Comparison of ENCODE assay signal across 19 cellular contexts in the genomic region with DNA sequence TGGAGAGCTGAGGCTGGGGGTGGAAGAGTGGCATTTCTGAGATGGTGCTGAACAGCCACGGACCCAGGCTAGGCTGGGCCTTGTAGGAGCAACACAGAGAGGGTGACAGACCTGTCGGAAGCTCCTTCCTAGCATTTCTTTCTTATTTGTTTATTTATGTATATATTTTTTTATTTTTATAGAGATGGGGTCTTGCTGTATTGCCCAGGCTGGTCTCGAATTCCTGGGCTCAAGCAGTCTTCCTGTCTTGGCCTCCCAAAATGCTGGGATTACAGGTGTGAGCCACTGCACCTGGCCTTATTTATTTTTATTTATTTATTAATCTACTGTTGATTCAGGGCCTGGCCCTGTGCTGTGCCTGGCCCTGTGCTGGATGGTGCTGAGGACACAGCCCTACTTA. TPM values are rescaled to one million over a fixed set of nuclear protein-coding genes. Genes with fewer than 3 reads are reported as not detected.
DNase-seq lines count a peak whose midpoint lies in the region; ATAC-seq and TF ChIP-seq lines count a peak whose summit lies in the region.
"Had no signal": no experiment of that assay in that cellular context is flagged by ENCODE, and none has a peak within 500 bp of the region (broad histone marks: within the 10 kb centered on the region; RNA-seq: fewer than 3 reads in every experiment).

No MANE protein-coding gene starts in this region.

- TF ChIP-seq POLR2A in stomach (IDR thresholded peaks at IDR 0.05): no peak

- no peaks in the 10 kb centered on the region for H3K27me3 Mint-ChIP-seq in activated naive CD8-positive, alpha-beta T cell
- H3K27me3 Mint-ChIP-seq in activated naive CD8-positive, alpha-beta T cell treated with anti-CD3 and anti-CD28 coated beads, Interleukin-2, amount 50 U/mL, for 24 hours: no peaks in the 10 kb centered on the region
- H3K27me3 Mint-ChIP-seq: activated B cell treated with CpG ODN at 0.5 μM for 24 hours had no signal

- no peak for TF ChIP-seq CTCF in RWPE1 (conservative IDR thresholded peaks at IDR 0.05; ENCODE audit: low read depth)
- no peak for TF ChIP-seq CTCF in stomach (IDR thresholded peaks at IDR 0.05)
- no peak for TF ChIP-seq CTCF in mucosa of descending colon (IDR thresholded peaks at IDR 0.05)

- DNase-seq in activated naive CD8-positive, alpha-beta T cell treated with anti-CD3 and anti-CD28 coated beads, Interleukin-2, amount 50 U/mL, for 24 hours: no peak
- DNase-seq in RWPE1 (ENCODE audit: low spot score) (no peak), epithelial cell of prostate (ENCODE audit: low read depth, low spot score) (no peak), stomach (no peak), hypothalamus (lab: John Stamatoyannopoulos, UW) (no peak), mucosa of descending colon (no peak)
- DNase-seq: activated B cell treated with CpG ODN at 0.5 μM for 24 hours; activated T-cell treated with anti-CD3 and anti-CD28 coated beads, Interleukin-2, amount 50 U/mL, for 1 hour; effector CD4-positive, alpha-beta T cell; NCI-H2029 treated with DMSO at 0.1 percent for 48 hours; NCI-H526; PC-3; sigmoid colon; stimulated activated CD4-positive, alpha-beta T cell treated with anti-CD3 and anti-CD28 coated beads, Interleukin-4, amount 100 ng/mL, for 1 hour had no signal

- H3K36me3 ChIP-seq in stomach: peaks cover 30 to 47% (median 44%) of the 10 kb centered on the region in 4 donors
- H3K36me3 ChIP-seq in mucosa of descending colon (ENCODE audit: low read depth): no peaks in the 10 kb centered on the region

- peaks cover 51 to 89% (median 80%) of the 10 kb centered on the region in 4 donors for H3K4me1 ChIP-seq in stomach
- H3K4me1 ChIP-seq in mucosa of descending colon (ENCODE audit: low read depth): peaks cover 32% of the 10 kb centered on the region

- H3K9me3 Mint-ChIP-seq in activated naive CD8-positive, alpha-beta T cell (ENCODE audit: low read depth): no peaks in the 10 kb centered on the region
- H3K9me3 Mint-ChIP-seq in activated naive CD8-positive, alpha-beta T cell treated with anti-CD3 and anti-CD28 coated beads, Interleukin-2, amount 50 U/mL, for 24 hours: no peaks in the 10 kb centered on the region
- H3K9me3 Mint-ChIP-seq: activated B cell treated with CpG ODN at 0.5 μM for 24 hours had no signal

- no peak for ATAC-seq in activated naive CD8-positive, alpha-beta T cell treated with anti-CD3 and anti-CD28 coated beads, Interleukin-2, amount 50 U/mL, for 24 hours
- ATAC-seq in HG03175 (IDR thresholded peaks at IDR 0.05; ENCODE audit: unreplicated experiment) (no peak), mucosa of descending colon (no peak)
- ATAC-seq: PC-3 had no signal

- H3K27me3 ChIP-seq in stomach: no peaks in the 10 kb centered on the region
- H3K27me3 ChIP-seq: sigmoid colon had no signal

- CTCF ChIA-PET in RWPE1 (lab: Yijun Ruan, JAX): interaction anchor here (0.7 kb wide), 1 partner anchor 29 kb away, joined by 3 read pairs; no protein-coding TSS in a partner anchor

- TF ChIP-seq EP300 in stomach (IDR thresholded peaks at IDR 0.05): no peak

- H3K4me1 Mint-ChIP-seq in activated naive CD8-positive, alpha-beta T cell (ENCODE audit: low read depth): peaks cover 55% of the 10 kb centered on the region
- peaks cover 55% of the 10 kb centered on the region for H3K4me1 Mint-ChIP-seq in activated naive CD8-positive, alpha-beta T cell treated with anti-CD3 and anti-CD28 coated beads, Interleukin-2, amount 50 U/mL, for 24 hours

- H3K27ac Mint-ChIP-seq in activated naive CD8-positive, alpha-beta T cell: peak overlapping the region; percentile 7
- no peak overlapping the region for H3K27ac Mint-ChIP-seq in activated naive CD8-positive, alpha-beta T cell treated with anti-CD3 and anti-CD28 coated beads, Interleukin-2, amount 50 U/mL, for 24 hours

- H3K27ac ChIP-seq in RWPE1 (peak overlapping the region; percentile 100), epithelial cell of prostate (peak overlapping the region; percentile 86), stomach (peak overlapping the region in 3 of 5 donors; percentile 4 to 98 (median 25))
- H3K27ac ChIP-seq: neutrophil had no signal

- intact Hi-C loops in stomach (cut with DNase I; ENCODE audit: low total_unique reads) (no loop called here), mucosa of descending colon (cut with DNase I, micrococcal nuclease) (no loop called here)

- no peaks in the 10 kb centered on the region for H3K9me3 ChIP-seq in stomach
- no peaks in the 10 kb centered on the region for H3K9me3 ChIP-seq in mucosa of descending colon
- H3K9me3 ChIP-seq: neutrophil, sigmoid colon had no signal

- no peak overlapping the region for H3K4me3 Mint-ChIP-seq in activated naive CD8-positive, alpha-beta T cell
- no peak overlapping the region for H3K4me3 Mint-ChIP-seq in activated naive CD8-positive, alpha-beta T cell treated with anti-CD3 and anti-CD28 coated beads, Interleukin-2, amount 50 U/mL, for 24 hours
- H3K4me3 Mint-ChIP-seq: activated B cell treated with CpG ODN at 0.5 μM for 24 hours had no signal

- H3K4me3 ChIP-seq in stomach (no peak overlapping the region), mucosa of descending colon (no peak overlapping the region)
- H3K4me3 ChIP-seq: sigmoid colon had no signal

- H3K36me3 Mint-ChIP-seq in activated naive CD8-positive, alpha-beta T cell: peaks cover 4% of the 10 kb centered on the region
- H3K36me3 Mint-ChIP-seq in activated naive CD8-positive, alpha-beta T cell treated with anti-CD3 and anti-CD28 coated beads, Interleukin-2, amount 50 U/mL, for 24 hours (ENCODE audit: low read depth): peaks cover 8% of the 10 kb centered on the region

- POLR2A ChIA-PET in RWPE1 (lab: Yijun Ruan, JAX; ENCODE audit: low non-redundant PET): no interaction called here

- WGBS in stomach, 5 donors: 77 to 93% (median 87%) methylated on average over 3 of the region's 3 CpGs

RNA-seq across cellular contexts. Expression of gene CIC, which starts 6.5 kb away (rescaled TPM):
- total RNA-seq in stomach (10 to 100 TPM; 19.8 to 60.3 (median 39.1) TPM), mucosa of descending colon (10 to 100 TPM; 47.3 to 78.0 (median 50.0) TPM)
- 10 to 100 TPM; 15.4 to 31.8 (median 21.5) TPM for polyA plus RNA-seq in stomach

RNA-seq across cellular contexts. Expression of gene ERF, which starts 20.6 kb away (rescaled TPM):
- total RNA-seq in stomach: 100 to 1,000 TPM in 1 of 5 donors, 10 to 100 TPM in 4; 11.6 to 118 (median 40.6) TPM
- 10 to 100 TPM; 12.9 to 36.5 (median 16.3) TPM for polyA plus RNA-seq in stomach
- 10 to 100 TPM; 35.7 to 75.2 (median 42.0) TPM for total RNA-seq in mucosa of descending colon

RNA-seq across cellular contexts. Expression of gene PRR19, which starts 26.4 kb away (rescaled TPM):
- total RNA-seq in stomach (not detected), mucosa of descending colon (1 to 10 TPM in 1 of 3 donors, not detected in 2; 1.0 TPM)
- under 1 TPM in 2 of 3 donors, not detected in 1; 0.68 to 0.98 TPM for polyA plus RNA-seq in stomach
- total RNA-seq: PC-3, sigmoid colon, urinary bladder had no signal
- polyA plus RNA-seq: aorta had no signal

RNA-seq across cellular contexts. Expression of gene PAFAH1B3, which starts 26.9 kb away (rescaled TPM):
- total RNA-seq in stomach (10 to 100 TPM in 3 of 5 donors, 1 to 10 TPM in 1, not detected in 1; 7.5 to 58.1 (median 17.9) TPM), mucosa of descending colon (10 to 100 TPM; 15.3 to 32.6 (median 22.9) TPM)
- 10 to 100 TPM; 33.4 to 37.1 (median 34.3) TPM for polyA plus RNA-seq in stomach
- total RNA-seq: PC-3 had no signal

RNA-seq across cellular contexts. Expression of gene GSK3A, which starts 33.1 kb away (rescaled TPM):
- total RNA-seq in stomach (10 to 100 TPM in 4 of 5 donors, 1 to 10 TPM in 1; 5.8 to 77.2 (median 22.6) TPM), mucosa of descending colon (10 to 100 TPM; 41.8 to 52.0 (median 46.9) TPM)
- 10 to 100 TPM; 25.5 to 40.8 (median 35.0) TPM for polyA plus RNA-seq in stomach

Comparison
In these comparisons a context has a peak if more than half of its experiments do, and no peak if none do; other contexts are left out.
1. H3K27ac ChIP-seq: peak in every context shown above with its lines; median percentile 100 in RWPE1; 86 in epithelial cell of prostate; 25 in stomach.